Comparison of ENCODE assay signal across 10 cellular contexts in genomic region chr9:108786756-108787663, GRCh38.
A peak's percentile ranks its signal among the peaks of the same experiment; 100 is the strongest.
DNase-seq lines count a peak whose midpoint lies in the region; ATAC-seq, FAIRE-seq and TF ChIP-seq lines count a peak whose summit lies in the region.
"Had no signal": no experiment of that assay in that cellular context is flagged by ENCODE, and none has a peak within 500 bp of the region (broad histone marks: within the 10 kb centered on the region; RNA-seq: fewer than 3 reads in every experiment).

No MANE protein-coding gene starts in this region.

- ATAC-seq in GM18505 (IDR thresholded peaks at IDR 0.05; ENCODE audit: unreplicated experiment) (no peak), HG03139 (IDR thresholded peaks at IDR 0.05; ENCODE audit: unreplicated experiment) (no peak)

- H3K9ac ChIP-seq in mesendoderm (ENCODE audit: low read length) = no peak overlapping the region

- H3K79me2 ChIP-seq in mesendoderm (ENCODE audit: control insufficient read depth, insufficient read depth, low read length) = no peaks in the 10 kb centered on the region

- H3K79me1 ChIP-seq in mesendoderm (ENCODE audit: low read length) = no peaks in the 10 kb centered on the region

- no peaks in the 10 kb centered on the region for H3K27me3 ChIP-seq in bronchial epithelial cell (ENCODE audit: control insufficient read depth, insufficient read depth, low read length)
- no peaks in the 10 kb centered on the region for H3K27me3 ChIP-seq in mesendoderm (ENCODE audit: insufficient read depth, low read length, poor library complexity)

- no peak overlapping the region for H2AK5ac ChIP-seq in mesendoderm (ENCODE audit: low read length)

- H3K4me3 ChIP-seq in bronchial epithelial cell (ENCODE audit: low read depth, low read length) (peak overlapping the region; percentile 8), mesendoderm (ENCODE audit: low read length) (no peak overlapping the region)

- H3K4me1 ChIP-seq in mesendoderm (ENCODE audit: control insufficient read depth, low read depth, low read length) = no peaks in the 10 kb centered on the region

- no peak overlapping the region for H4K5ac ChIP-seq in mesendoderm (ENCODE audit: low read length)

- no peak overlapping the region for H2BK15ac ChIP-seq in mesendoderm (replicated peaks; ENCODE audit: low read depth)

- H2BK120ac ChIP-seq in mesendoderm (ENCODE audit: low read depth, low read length) = no peak overlapping the region

- no peak overlapping the region for H2BK5ac ChIP-seq in mesendoderm (ENCODE audit: low read length)

- no peak for TF ChIP-seq POLR2A in GM18505 (IDR thresholded peaks at IDR 0.05; ENCODE audit: borderline replicate concordance, extremely low read depth, insufficient read depth, insufficient read length)

- no peak overlapping the region for H3K27ac ChIP-seq in mesendoderm (ENCODE audit: low read depth, low read length)

- no peak overlapping the region for H3K56ac ChIP-seq in mesendoderm (ENCODE audit: low read length)

- no peak overlapping the region for H4K8ac ChIP-seq in mesendoderm (ENCODE audit: low read depth, low read length)

- no peak overlapping the region for H3K4ac ChIP-seq in mesendoderm (ENCODE audit: low read depth, low read length)

- no peak overlapping the region for H3K18ac ChIP-seq in mesendoderm (ENCODE audit: low read length)

- TF ChIP-seq CTCF in AG09319 (IDR thresholded peaks at IDR 0.05; ENCODE audit: low read depth, low read length) (no peak), bronchial epithelial cell (IDR thresholded peaks at IDR 0.05; ENCODE audit: insufficient read depth, low read length, severe bottlenecking) (no peak)

- peak; percentile 47 for FAIRE-seq in bronchial epithelial cell (lab: Jason Lieb, UNC)

- H3K23ac ChIP-seq in mesendoderm (ENCODE audit: low read length) = no peak overlapping the region

- DNase-seq in AG09319 (ENCODE audit: extremely low read depth, low read depth) = peak; percentile 2
- peak; percentile 57 for DNase-seq in LHCN-M2 (ENCODE audit: low read depth)
- DNase-seq in bronchial epithelial cell (ENCODE audit: low read depth) = peak; percentile 96
- DNase-seq in mesendoderm = peak; percentile 50
- DNase-seq in germinal center (ENCODE audit: low spot score) = no peak
- DNase-seq in Kasumi-1 (lab: John Stamatoyannopoulos, UW) = no peak
- DNase-seq: immature natural killer cell, NCI-H446 treated with DMSO at 0.1 percent for 48 hours had no signal

- H3K36me3 ChIP-seq in bronchial epithelial cell (ENCODE audit: control insufficient read depth, insufficient read depth, low read length) = no peaks in the 10 kb centered on the region
- H3K36me3 ChIP-seq in mesendoderm (ENCODE audit: control insufficient read depth, insufficient read depth, low read length) = no peaks in the 10 kb centered on the region

- no peak overlapping the region for H3K4me2 ChIP-seq in mesendoderm (ENCODE audit: low read length)

- no CpG with 5 or more reads among the region's 5 CpGs for WGBS in mesendoderm (ENCODE audit: extremely low coverage, insufficient coverage, low lambda C conversion rate)

Comparison
In these comparisons a context has a peak if more than half of its experiments do, and no peak if none do; other contexts are left out.
1. DNase-seq: peak in AG09319 (single experiment), LHCN-M2 (single experiment), bronchial epithelial cell (single experiment) and mesendoderm (single experiment); none in germinal center (single experiment) and Kasumi-1 (0 of 2).